2 cellular contexts compared by ENCODE assay signal in the genomic region with DNA sequence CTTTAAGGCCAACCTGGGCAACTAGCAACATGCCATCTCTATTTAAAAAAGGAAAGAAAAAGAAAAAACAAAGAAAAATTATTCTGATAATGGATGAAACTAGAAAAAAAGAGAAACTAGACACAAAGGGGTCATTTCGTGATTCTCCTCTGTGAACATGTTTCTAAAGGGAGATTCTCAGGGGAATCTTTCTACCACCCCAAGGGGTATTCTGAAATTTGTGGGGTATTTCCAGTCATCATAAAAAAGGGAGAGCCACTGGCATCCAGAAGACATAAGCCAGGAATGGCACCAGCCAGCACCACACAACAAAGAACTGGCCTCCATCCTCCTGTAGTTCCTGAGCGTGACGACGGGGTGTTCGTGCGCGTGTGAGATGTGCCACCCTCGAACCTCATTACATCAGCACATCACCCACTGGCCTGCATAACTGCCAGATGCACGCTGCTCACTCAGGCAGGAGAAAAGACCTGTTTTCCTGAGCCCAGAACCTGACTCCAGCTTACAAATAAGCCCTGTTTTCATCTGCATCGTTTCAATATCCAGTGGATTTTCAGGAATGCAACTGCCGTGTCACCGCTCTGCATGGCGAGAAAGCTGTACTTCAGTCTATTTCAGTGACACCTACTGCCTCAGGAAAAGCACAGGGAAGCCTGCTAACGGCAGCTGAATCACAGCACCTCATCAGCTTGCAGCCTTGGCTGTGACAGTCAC.
TF ChIP-seq lines count a peak whose summit lies in the region.

No MANE protein-coding gene starts in this region.

TF ChIP-seq in WTC11, 78 proteins besides CTCF, POLR2A, EP300 and RAD21:
- TF ChIP-seq CREB1 (CRISPR knock-in tag; IDR thresholded peaks at IDR 0.05) = no peak
- TF ChIP-seq ZNF671 (CRISPR knock-in tag; IDR thresholded peaks at IDR 0.05) = no peak
- no peak for TF ChIP-seq USF1 (CRISPR knock-in tag; IDR thresholded peaks at IDR 0.05)
- no peak for TF ChIP-seq SMAD3 (CRISPR knock-in tag; IDR thresholded peaks at IDR 0.05; ENCODE audit: borderline replicate concordance)
- no peak for TF ChIP-seq JUN (CRISPR knock-in tag; IDR thresholded peaks at IDR 0.05)
- no peak for TF ChIP-seq SOX15 (CRISPR knock-in tag; IDR thresholded peaks at IDR 0.05)
- TF ChIP-seq, protein P1, sequence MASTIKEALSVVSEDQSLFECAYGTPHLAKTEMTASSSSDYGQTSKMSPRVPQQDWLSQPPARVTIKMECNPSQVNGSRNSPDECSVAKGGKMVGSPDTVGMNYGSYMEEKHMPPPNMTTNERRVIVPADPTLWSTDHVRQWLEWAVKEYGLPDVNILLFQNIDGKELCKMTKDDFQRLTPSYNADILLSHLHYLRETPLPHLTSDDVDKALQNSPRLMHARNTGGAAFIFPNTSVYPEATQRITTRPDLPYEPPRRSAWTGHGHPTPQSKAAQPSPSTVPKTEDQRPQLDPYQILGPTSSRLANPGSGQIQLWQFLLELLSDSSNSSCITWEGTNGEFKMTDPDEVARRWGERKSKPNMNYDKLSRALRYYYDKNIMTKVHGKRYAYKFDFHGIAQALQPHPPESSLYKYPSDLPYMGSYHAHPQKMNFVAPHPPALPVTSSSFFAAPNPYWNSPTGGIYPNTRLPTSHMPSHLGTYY (CRISPR knock-in tag; IDR thresholded peaks at IDR 0.05) = no peak
- no peak for TF ChIP-seq ZNF121 (CRISPR knock-in tag; IDR thresholded peaks at IDR 0.05)

TF ChIP-seq in neural cell, 6 proteins besides CTCF, POLR2A, EP300 and RAD21:
- TF ChIP-seq POLR2AphosphoS5 (IDR thresholded peaks at IDR 0.05) (peak; percentile 65), MXI1 (conservative IDR thresholded peaks at IDR 0.05; ENCODE audit: poor library complexity, severe bottlenecking) (peak; percentile 41), REST (IDR thresholded peaks at IDR 0.05; ENCODE audit: borderline replicate concordance) (peak; percentile 85), TAF1 (IDR thresholded peaks at IDR 0.05; ENCODE audit: low read depth) (no peak), SMC3 (conservative IDR thresholded peaks at IDR 0.05; ENCODE audit: poor library complexity) (peak; percentile 53), EZH2 (IDR thresholded peaks at IDR 0.05; ENCODE audit: borderline replicate concordance, insufficient read depth, low read length, poor library complexity, severe bottlenecking) (no peak)
